In genomic region chr15:44726568-44727461, GRCh38 we compare ENCODE assay signal across 8 cellular contexts. TPM values are rescaled to one million over a fixed set of nuclear protein-coding genes. Genes with fewer than 3 reads are reported as not detected.
DNase-seq lines count a peak whose midpoint lies in the region; ATAC-seq and TF ChIP-seq lines count a peak whose summit lies in the region.

No MANE protein-coding gene starts in this region.

- H3K9ac ChIP-seq in SU-DHL-6 (ENCODE audit: low read length) (peak overlapping the region; percentile 71), iPS-20b (ENCODE audit: low read depth, low read length) (peak overlapping the region; percentile 27; the same call in 1 of the 2 replicates)

- H4K20me1 ChIP-seq in SU-DHL-6 (ENCODE audit: low read depth, low read length): no peaks in the 10 kb centered on the region

- H3K9me2 ChIP-seq in SU-DHL-6 (replicated peaks; ENCODE audit: insufficient read depth, low read length): no peaks in the 10 kb centered on the region

- H3K27me3 ChIP-seq in BJ (ENCODE audit: control insufficient read depth, insufficient read depth, low read length) (no peaks in the 10 kb centered on the region), SU-DHL-6 (ENCODE audit: low read length) (no peaks in the 10 kb centered on the region), ascending aorta (no peaks in the 10 kb centered on the region), iPS-20b (ENCODE audit: insufficient read depth, low read length) (peaks cover 6% of the 10 kb centered on the region; the same call in 1 of the 2 replicates)

- peak overlapping the region; percentile 96 for H3K27ac ChIP-seq in SU-DHL-6 (ENCODE audit: low read depth, low read length)
- H3K27ac ChIP-seq in ascending aorta: peak overlapping the region; percentile 65 to 88
- H3K27ac ChIP-seq in iPS-20b (ENCODE audit: low read length): no peak overlapping the region

- POLR2A ChIA-PET in BJ (lab: Charles Lee): interaction anchor here (1.5 kb wide), 1 partner anchor 16 kb away, joined by 7 read pairs; the partner anchor contains the start of genes B2M and PATL2

- H3K4me2 ChIP-seq in SU-DHL-6 (ENCODE audit: low read depth, low read length, poor library complexity, severe bottlenecking): peak overlapping the region; percentile 92

- no peak overlapping the region for H3K4me3 ChIP-seq in BJ (ENCODE audit: low read depth, low read length)
- peak overlapping the region; percentile 55 for H3K4me3 ChIP-seq in SU-DHL-6 (ENCODE audit: insufficient read depth, low read length, poor library complexity, severe bottlenecking)
- H3K4me3 ChIP-seq in ascending aorta: peak overlapping the region in 1 of 2 donors; percentile 18
- no peak overlapping the region for H3K4me3 ChIP-seq in iPS-20b (ENCODE audit: low read length)

- H3K36me3 ChIP-seq in BJ (ENCODE audit: control insufficient read depth, insufficient read depth, low read length): peaks cover 2% of the 10 kb centered on the region; the same call in 1 of the 2 replicates
- H3K36me3 ChIP-seq in SU-DHL-6 (ENCODE audit: low read length): no peaks in the 10 kb centered on the region
- H3K36me3 ChIP-seq in ascending aorta: peaks cover 0 to 3% of the 10 kb centered on the region in 2 donors
- H3K36me3 ChIP-seq in iPS-20b (ENCODE audit: insufficient read depth, low read depth, low read length): no peaks in the 10 kb centered on the region

- TF ChIP-seq CTCF in BJ (IDR thresholded peaks at IDR 0.05; ENCODE audit: insufficient read depth, low read depth, low read length) (0 out of 2 replicates have a peak, but pooled peaks have one; percentile 15), SU-DHL-6 (IDR thresholded peaks at IDR 0.05; ENCODE audit: insufficient read depth, low read length, poor library complexity, severe bottlenecking) (no peak), ascending aorta (IDR thresholded peaks at IDR 0.05) (no peak)

- H3K9me3 ChIP-seq in SU-DHL-6 (ENCODE audit: insufficient read depth, low read length) (no peaks in the 10 kb centered on the region), ascending aorta (no peaks in the 10 kb centered on the region), iPS-20b (ENCODE audit: insufficient read depth, low read depth, low read length) (no peaks in the 10 kb centered on the region)

- ATAC-seq in GM19035 (IDR thresholded peaks at IDR 0.05; ENCODE audit: unreplicated experiment): peak; percentile 37
- ATAC-seq in HG03378 (IDR thresholded peaks at IDR 0.05; ENCODE audit: unreplicated experiment): peak; percentile 42

- H3K79me2 ChIP-seq in SU-DHL-6 (ENCODE audit: insufficient read depth, low read length): peaks cover 11% of the 10 kb centered on the region; the same call in 1 of the 2 replicates

- DNase-seq in BJ (ENCODE audit: low read depth): peak; percentile 73
- peak in 1 of 2 donors; percentile 78 for DNase-seq in ascending aorta (ENCODE audit: low spot score in 2 of 2)
- DNase-seq in stimulated activated CD4-positive, alpha-beta T cell treated with anti-CD3 and anti-CD28 coated beads, TNF-alpha, amount 100 ng/mL, for 4 hours (ENCODE audit: low read depth in 3 of 3): peak in 2 of 3 experiments; percentile 46 to 68
- DNase-seq in occipital lobe (lab: John Stamatoyannopoulos, UW): no peak

- H3F3A ChIP-seq in SU-DHL-6 (ENCODE audit: insufficient read depth): peaks cover 61% of the 10 kb centered on the region

- intact Hi-C loops in ascending aorta (cut with DNase I): loop anchor here (5.0 to 10.0 kb wide), 6 partner anchors 190 to 908 kb away; partner anchors contain the start of genes CTDSPL2, EIF3J, GOLM2 and SQOR

- CTCF ChIA-PET in BJ (lab: Yijun Ruan, JAX): interaction anchor here (0.6 to 4.5 kb wide), 8 partner anchors 10 to 148 kb away, joined by 3 to 26 read pairs (median 4); partner anchors contain the start of genes B2M, PATL2, SPG11 and TRIM69

- peaks cover 0 to 21% of the 10 kb centered on the region in 2 donors for H3K4me1 ChIP-seq in ascending aorta
- peaks cover 10% of the 10 kb centered on the region; the same call in 1 of the 2 replicates for H3K4me1 ChIP-seq in iPS-20b (ENCODE audit: insufficient read depth, low read length)

- H2AFZ ChIP-seq in SU-DHL-6 (ENCODE audit: low read depth, low read length, severe bottlenecking): no peak overlapping the region

RNA-seq across cellular contexts. Expression of gene TRIM69, which starts 9.5 kb away (rescaled TPM):
- 10.8 and 15.3 TPM in 2 replicates for polyA plus RNA-seq in BJ (2011; rRNA removed)
- polyA minus RNA-seq in BJ (2011; rRNA and poly(A)+ RNA removed): 8.0 and 14.2 TPM in 2 replicates
- 40.3 TPM for total RNA-seq in ascending aorta
- 35.6 TPM for total RNA-seq in occipital lobe

RNA-seq across cellular contexts. Expression of gene B2M, which starts 15.5 kb away (rescaled TPM):
- polyA plus RNA-seq in BJ (2011; rRNA removed): 2,480 and 4,424 TPM in 2 replicates
- polyA minus RNA-seq in BJ (2011; rRNA and poly(A)+ RNA removed): 224 and 314 TPM in 2 replicates
- total RNA-seq in ascending aorta (3,395 TPM), occipital lobe (316 TPM)

RNA-seq across cellular contexts. Expression of gene PATL2, which starts 15.7 kb away (rescaled TPM):
- polyA plus RNA-seq in BJ (2011; rRNA removed): 0.09 and 0.12 TPM in 2 replicates
- 0.36 TPM in 1 of 2 replicates, not detected in the other for polyA minus RNA-seq in BJ (2011; rRNA and poly(A)+ RNA removed)
- total RNA-seq in ascending aorta: not detected
- total RNA-seq in occipital lobe: 0.78 TPM

Comparison
In these comparisons a context has a peak if more than half of its experiments do, and no peak if none do; other contexts are left out.
1. RNA of gene B2M, which starts 15.5 kb away (total RNA-seq): 3,395 TPM in ascending aorta (single experiment); 316 TPM in occipital lobe (single experiment); every median in the first group is over 10 times any median in the second.